10 cellular contexts compared by ENCODE assay signal in genomic region chr20:25308671-25309394, GRCh38.
DNase-seq lines count a peak whose midpoint lies in the region; ATAC-seq, FAIRE-seq and TF ChIP-seq lines count a peak whose summit lies in the region.
"Had no signal": no experiment of that assay in that cellular context is flagged by ENCODE, and none has a peak within 500 bp of the region (broad histone marks: within the 10 kb centered on the region; RNA-seq: fewer than 3 reads in every experiment).

No MANE protein-coding gene starts in this region.

- ATAC-seq in HG03378 (IDR thresholded peaks at IDR 0.05; ENCODE audit: unreplicated experiment), result no peak

- peak overlapping the region; percentile 90 for H3K27ac ChIP-seq in RWPE1
- peak overlapping the region; percentile 67 to 79 (median 71) for H3K27ac ChIP-seq in esophagus muscularis mucosa (replicated peaks in 1 of 4)
- H3K27ac ChIP-seq in skin epidermis, result peak overlapping the region in 15 of 21 experiments; percentile 12 to 88 (median 78)
- no peak overlapping the region for H3K27ac ChIP-seq in OCI-LY7 (ENCODE audit: low read depth, low read length, poor library complexity, severe bottlenecking)

- 80% methylated on average over 15 of the region's 17 CpGs for WGBS in esophagus muscularis mucosa

- BruUV-seq in OCI-LY7 (replicated peaks; lab: Mats Ljungman, UMichigan), result no TSS peak

- intact Hi-C loops in esophagus muscularis mucosa (cut with DNase I) (no loop called here), OCI-LY7 (cut with micrococcal nuclease; ENCODE audit: unreplicated experiment) (no loop called here)

- TF ChIP-seq CTCF in RWPE1 (conservative IDR thresholded peaks at IDR 0.05; ENCODE audit: low read depth) (no peak), esophagus muscularis mucosa (IDR thresholded peaks at IDR 0.05) (no peak), OCI-LY7 (conservative IDR thresholded peaks at IDR 0.05; ENCODE audit: low read length) (no peak)

- no peaks in the 10 kb centered on the region for H3K27me3 ChIP-seq in esophagus muscularis mucosa

- H3K4me3 ChIP-seq in esophagus muscularis mucosa (no peak overlapping the region), skin epidermis (no peak overlapping the region), OCI-LY7 (ENCODE audit: low read depth, low read length, poor library complexity, severe bottlenecking) (no peak overlapping the region)

- H3K9me3 ChIP-seq in esophagus muscularis mucosa (no peaks in the 10 kb centered on the region), OCI-LY7 (ENCODE audit: low read length) (no peaks in the 10 kb centered on the region)

- H3K4me1 ChIP-seq in esophagus muscularis mucosa (peaks cover 23 to 30% (median 29%) of the 10 kb centered on the region in 4 donors), OCI-LY7 (ENCODE audit: insufficient read depth, low read length, poor library complexity, severe bottlenecking) (no peaks in the 10 kb centered on the region)

- no peaks in the 10 kb centered on the region for H3K79me2 ChIP-seq in OCI-LY7 (ENCODE audit: insufficient read depth, low read depth, low read length)

- H3K9me2 ChIP-seq in OCI-LY7 (ENCODE audit: insufficient read depth, low read length), result no peaks in the 10 kb centered on the region

- H2AFZ ChIP-seq in OCI-LY7 (ENCODE audit: low read length), result no peak overlapping the region

- POLR2A ChIA-PET in RWPE1 (lab: Yijun Ruan, JAX; ENCODE audit: low non-redundant PET), result no interaction called here
- POLR2A ChIA-PET in OCI-LY7 (lab: Charles Lee), result no interaction called here

- H4K20me1 ChIP-seq in OCI-LY7 (ENCODE audit: insufficient read depth, low read length), result no peaks in the 10 kb centered on the region

- TF ChIP-seq POLR2A in H54 (IDR thresholded peaks at IDR 0.05; ENCODE audit: low read depth, low read length), result no peak
- TF ChIP-seq POLR2A in esophagus muscularis mucosa (IDR thresholded peaks at IDR 0.05; ENCODE audit: low read depth), result no peak
- no peak for TF ChIP-seq POLR2A in GM12891 (IDR thresholded peaks at IDR 0.05; ENCODE audit: low read depth, low read length)

- peak; percentile 76 for DNase-seq in H54 (ENCODE audit: insufficient read length, low spot score)
- no peak for DNase-seq in RWPE1 (ENCODE audit: low spot score)
- no peak for DNase-seq in esophagus muscularis mucosa (ENCODE audit: extremely low spot score)
- no peak for DNase-seq in GM12891 (ENCODE audit: insufficient read length, low spot score)
- no peak for DNase-seq in HT-29 (ENCODE audit: low spot score)
- no peak for DNase-seq in OCI-LY7 (ENCODE audit: low spot score)
- DNase-seq: immature natural killer cell, NCI-H774 had no signal

- no peak overlapping the region for H3K4me2 ChIP-seq in OCI-LY7 (ENCODE audit: low read length)

- no peak for TF ChIP-seq EP300 in esophagus muscularis mucosa (IDR thresholded peaks at IDR 0.05)

- H3K36me3 ChIP-seq in esophagus muscularis mucosa (peaks cover 2 to 39% (median 15%) of the 10 kb centered on the region in 4 donors), OCI-LY7 (ENCODE audit: insufficient read depth, low read length) (no peaks in the 10 kb centered on the region)

- CTCF ChIA-PET in RWPE1 (lab: Yijun Ruan, JAX), result interaction anchor here (0.8 kb wide), 1 partner anchor 96 kb away, joined by 4 read pairs; no protein-coding TSS in a partner anchor
- CTCF ChIA-PET in OCI-LY7 (lab: Charles Lee; ENCODE audit: unreplicated experiment), result no interaction called here

- FAIRE-seq in H54 (lab: Jason Lieb, UNC) (no peak), GM12891 (lab: Jason Lieb, UNC) (no peak)

TF ChIP-seq in GM12891, 5 proteins besides CTCF, POLR2A, EP300 and RAD21:
- TF ChIP-seq PAX5 (IDR thresholded peaks at IDR 0.05; ENCODE audit: insufficient read depth, low read length, severe bottlenecking), result no peak
- TF ChIP-seq TAF1 (IDR thresholded peaks at IDR 0.05; ENCODE audit: low read depth, low read length), result no peak
- TF ChIP-seq POU2F2 (IDR thresholded peaks at IDR 0.05; ENCODE audit: low read depth, low read length), result no peak
- no peak for TF ChIP-seq POLR2AphosphoS5 (IDR thresholded peaks at IDR 0.05; ENCODE audit: low read depth, low read length)
- no peak for TF ChIP-seq SPI1 (IDR thresholded peaks at IDR 0.05; ENCODE audit: low read depth, low read length)
